ENCODE assay signal across 8 cellular contexts in the genomic region with DNA sequence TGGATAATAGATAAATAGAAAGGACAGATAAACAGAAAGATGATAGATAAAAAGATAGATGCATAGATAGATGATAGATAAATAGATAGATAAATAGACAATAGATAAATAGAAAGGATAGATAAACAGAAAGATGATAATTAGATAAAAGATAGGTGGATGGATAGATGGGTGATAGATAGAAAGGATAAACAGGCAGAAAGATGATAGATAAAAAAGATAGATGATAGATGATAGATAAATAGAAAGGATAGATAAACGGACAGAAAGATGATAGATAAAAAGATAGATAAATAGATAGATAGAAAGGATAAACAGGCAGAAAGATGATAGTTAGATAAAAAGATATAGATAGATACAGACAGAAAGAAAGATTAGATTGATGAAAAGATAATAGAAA.
"Had no signal": no experiment of that assay in that cellular context is flagged by ENCODE, and none has a peak within 500 bp of the region (broad histone marks: within the 10 kb centered on the region; RNA-seq: fewer than 3 reads in every experiment).

No MANE protein-coding gene starts in this region.

- H3K4me3 ChIP-seq: GM12878 had no signal

- DNase-seq: GDM1, GF-D8 had no signal

- FAIRE-seq: G401.6, GM12878, GM12891, GM12892, GM18507, GM19239 had no signal

- ATAC-seq: GM12878 had no signal
